In genomic region chr9:135901826-135902225, GRCh38 we compare ENCODE assay signal across 21 cellular contexts.
"Had no signal": no experiment of that assay in that cellular context is flagged by ENCODE, and none has a peak within 500 bp of the region (broad histone marks: within the 10 kb centered on the region; RNA-seq: fewer than 3 reads in every experiment).

No MANE protein-coding gene starts in this region.

- DNase-seq: activated CD4-positive, alpha-beta T cell treated with anti-CD3 and anti-CD28 coated beads, Interleukin-2, amount 10 ng/mL, durations not matched to agents 24 days and 14 days; activated CD8-positive, alpha-beta memory T cell treated with anti-CD3 and anti-CD28 coated beads, Interleukin-2, amount 10 ng/mL, durations not matched to agents 7 days and 5 days; activated CD8-positive, alpha-beta T cell treated with anti-CD3 and anti-CD28 coated beads for 36 hours; activated naive CD8-positive, alpha-beta T cell treated with anti-CD3 and anti-CD28 coated beads for 36 hours; activated T-cell treated with anti-CD3 and anti-CD28 coated beads for 4 hours; amniotic stem cell; cerebellar nuclear complex; esophagus squamous epithelium; heart left ventricle; left cardiac atrium; nucleus accumbens; spleen; stimulated activated CD4-positive, alpha-beta T cell treated with anti-CD3 and anti-CD28 coated beads, Interleukin-4, amount 100 ng/mL, for 24 hours; stimulated activated naive CD4-positive, alpha-beta T cell treated with Interleukin-2 at 50 U/mL for 16 hours; T1000 had no signal

- H3K27ac Mint-ChIP-seq: activated CD4-positive, alpha-beta T cell treated with anti-CD3 and anti-CD28 coated beads, Interleukin-2, amount 10 ng/mL, durations not matched to agents 24 days and 14 days; activated CD8-positive, alpha-beta memory T cell treated with anti-CD3 and anti-CD28 coated beads, Interleukin-2, amount 10 ng/mL, durations not matched to agents 7 days and 5 days; activated CD8-positive, alpha-beta T cell treated with anti-CD3 and anti-CD28 coated beads for 36 hours; activated naive CD8-positive, alpha-beta T cell treated with anti-CD3 and anti-CD28 coated beads for 36 hours; natural killer cell treated with Interleukin-12 subunit alpha and Interleukin-12 subunit beta and Interleukin-15 and Interleukin-18, amount 100 ng/mL, for 72 hours; T-helper 1 cell treated with Interleukin-12 subunit alpha and Interleukin-12 subunit beta and Interleukin-4 antibody, amounts not matched to agents 30 μg/mL and 1 μg/mL, for 36 hours had no signal

- ATAC-seq: activated CD8-positive, alpha-beta memory T cell treated with anti-CD3 and anti-CD28 coated beads, Interleukin-2, amount 10 ng/mL, durations not matched to agents 7 days and 5 days; activated CD8-positive, alpha-beta T cell treated with anti-CD3 and anti-CD28 coated beads for 36 hours; gastroesophageal sphincter; heart left ventricle; left cardiac atrium; natural killer cell treated with Interleukin-12 subunit alpha and Interleukin-12 subunit beta and Interleukin-15 and Interleukin-18, amount 100 ng/mL, for 72 hours had no signal

- H3K4me1 ChIP-seq: parathyroid adenoma had no signal

- H3K27me3 Mint-ChIP-seq: activated CD4-positive, alpha-beta T cell treated with anti-CD3 and anti-CD28 coated beads, Interleukin-2, amount 10 ng/mL, durations not matched to agents 24 days and 14 days; activated CD8-positive, alpha-beta memory T cell treated with anti-CD3 and anti-CD28 coated beads, Interleukin-2, amount 10 ng/mL, durations not matched to agents 7 days and 5 days; activated CD8-positive, alpha-beta T cell treated with anti-CD3 and anti-CD28 coated beads for 36 hours; activated naive CD8-positive, alpha-beta T cell treated with anti-CD3 and anti-CD28 coated beads for 36 hours; natural killer cell treated with Interleukin-12 subunit alpha and Interleukin-12 subunit beta and Interleukin-15 and Interleukin-18, amount 100 ng/mL, for 72 hours had no signal

- H3K27ac ChIP-seq: coronary artery, gastroesophageal sphincter, heart left ventricle, parathyroid adenoma, thoracic aorta had no signal

- H3K9me3 Mint-ChIP-seq: natural killer cell treated with Interleukin-12 subunit alpha and Interleukin-12 subunit beta and Interleukin-15 and Interleukin-18, amount 100 ng/mL, for 72 hours had no signal

- H3K36me3 ChIP-seq: gastroesophageal sphincter, heart left ventricle, spleen, thoracic aorta had no signal

- H3K9me3 ChIP-seq: esophagus squamous epithelium, gastroesophageal sphincter, spleen, thoracic aorta had no signal

- H2AFZ ChIP-seq: parathyroid adenoma had no signal

- H3K4me3 Mint-ChIP-seq: activated CD4-positive, alpha-beta T cell treated with anti-CD3 and anti-CD28 coated beads, Interleukin-2, amount 10 ng/mL, durations not matched to agents 24 days and 14 days; activated CD8-positive, alpha-beta memory T cell treated with anti-CD3 and anti-CD28 coated beads, Interleukin-2, amount 10 ng/mL, durations not matched to agents 7 days and 5 days; activated CD8-positive, alpha-beta T cell treated with anti-CD3 and anti-CD28 coated beads for 36 hours; activated naive CD8-positive, alpha-beta T cell treated with anti-CD3 and anti-CD28 coated beads for 36 hours; natural killer cell treated with Interleukin-12 subunit alpha and Interleukin-12 subunit beta and Interleukin-15 and Interleukin-18, amount 100 ng/mL, for 72 hours; T-helper 1 cell treated with Interleukin-12 subunit alpha and Interleukin-12 subunit beta and Interleukin-4 antibody, amounts not matched to agents 30 μg/mL and 1 μg/mL, for 36 hours had no signal

- H3K9ac ChIP-seq: parathyroid adenoma had no signal

- H3K27me3 ChIP-seq: esophagus squamous epithelium, gastroesophageal sphincter, heart left ventricle, spleen had no signal

- H3K4me3 ChIP-seq: coronary artery, esophagus squamous epithelium, gastroesophageal sphincter, heart left ventricle, spleen, thoracic aorta had no signal
